Comparison of ENCODE assay signal across 1 cellular context in the genomic region with DNA sequence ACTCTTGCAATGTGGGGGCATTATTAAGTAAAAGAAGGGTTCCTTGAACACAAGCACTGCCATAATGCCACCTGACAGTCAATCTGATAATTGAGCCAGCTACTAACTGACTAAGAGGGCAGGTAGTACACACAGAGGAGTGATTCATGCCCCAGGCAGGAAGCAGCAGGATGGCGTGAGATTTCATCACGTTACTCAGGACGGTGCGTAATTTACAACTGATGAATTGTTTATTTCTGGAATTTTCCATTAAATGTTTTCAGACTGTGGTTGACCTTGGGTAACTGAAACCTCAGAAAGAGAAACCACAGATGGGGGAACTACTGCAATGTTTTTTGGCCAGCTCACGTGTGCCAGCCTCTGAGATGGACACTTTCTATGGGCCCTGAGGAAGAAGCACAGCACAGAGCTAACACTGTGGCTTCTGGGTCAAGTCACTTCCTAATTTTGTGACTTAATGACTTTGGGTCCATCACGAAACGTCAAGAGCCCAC.
TF ChIP-seq lines count a peak whose summit lies in the region.

No MANE protein-coding gene starts in this region.

TF ChIP-seq in K562, 482 proteins besides CTCF, POLR2A, EP300 and RAD21 (continued from another document and continues in another):
- peak; percentile 23; the same call in 1 of the 2 replicates for TF ChIP-seq ZNF24 (IDR thresholded peaks at IDR 0.05)
- TF ChIP-seq ZNF316 (IDR thresholded peaks at IDR 0.05), result no peak
- no peak for TF ChIP-seq ATF1 (CRISPR knock-in tag; IDR thresholded peaks at IDR 0.05)
- TF ChIP-seq ATF1 (tag; IDR thresholded peaks at IDR 0.05), result no peak
- TF ChIP-seq SAP30 (IDR thresholded peaks at IDR 0.05; ENCODE audit: borderline replicate concordance, insufficient read depth, low read depth, low read length, poor library complexity, severe bottlenecking), result no peak
- TF ChIP-seq POU5F1 (IDR thresholded peaks at IDR 0.05; ENCODE audit: borderline replicate concordance, low read depth, low read length, partially characterized antibody), result no peak
- TF ChIP-seq ADNP (tag; IDR thresholded peaks at IDR 0.05), result no peak
- TF ChIP-seq CREM (IDR thresholded peaks at IDR 0.05; ENCODE audit: low read depth), result 0 out of 2 replicates have a peak, but pooled peaks have one; percentile 13
- TF ChIP-seq SIN3B (IDR thresholded peaks at IDR 0.05; ENCODE audit: low read depth), result no peak
- no peak for TF ChIP-seq NCOA4 (IDR thresholded peaks at IDR 0.05; ENCODE audit: partially characterized antibody)
- TF ChIP-seq, protein P1, sequence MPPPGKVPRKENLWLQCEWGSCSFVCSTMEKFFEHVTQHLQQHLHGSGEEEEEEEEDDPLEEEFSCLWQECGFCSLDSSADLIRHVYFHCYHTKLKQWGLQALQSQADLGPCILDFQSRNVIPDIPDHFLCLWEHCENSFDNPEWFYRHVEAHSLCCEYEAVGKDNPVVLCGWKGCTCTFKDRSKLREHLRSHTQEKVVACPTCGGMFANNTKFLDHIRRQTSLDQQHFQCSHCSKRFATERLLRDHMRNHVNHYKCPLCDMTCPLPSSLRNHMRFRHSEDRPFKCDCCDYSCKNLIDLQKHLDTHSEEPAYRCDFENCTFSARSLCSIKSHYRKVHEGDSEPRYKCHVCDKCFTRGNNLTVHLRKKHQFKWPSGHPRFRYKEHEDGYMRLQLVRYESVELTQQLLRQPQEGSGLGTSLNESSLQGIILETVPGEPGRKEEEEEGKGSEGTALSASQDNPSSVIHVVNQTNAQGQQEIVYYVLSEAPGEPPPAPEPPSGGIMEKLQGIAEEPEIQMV (tag; conservative IDR thresholded peaks at IDR 0.05; ENCODE audit: low read depth), result no peak
- no peak for TF ChIP-seq ZNF146 (CRISPR knock-in tag; IDR thresholded peaks at IDR 0.05; ENCODE audit: unreplicated experiment)
- TF ChIP-seq, protein P2, sequence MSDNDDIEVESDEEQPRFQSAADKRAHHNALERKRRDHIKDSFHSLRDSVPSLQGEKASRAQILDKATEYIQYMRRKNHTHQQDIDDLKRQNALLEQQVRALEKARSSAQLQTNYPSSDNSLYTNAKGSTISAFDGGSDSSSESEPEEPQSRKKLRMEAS (CRISPR knock-in tag; IDR thresholded peaks at IDR 0.05), result no peak
- no peak for TF ChIP-seq SPI1 (IDR thresholded peaks at IDR 0.05; ENCODE audit: borderline replicate concordance, low read depth, low read length)
- TF ChIP-seq, protein P3, sequence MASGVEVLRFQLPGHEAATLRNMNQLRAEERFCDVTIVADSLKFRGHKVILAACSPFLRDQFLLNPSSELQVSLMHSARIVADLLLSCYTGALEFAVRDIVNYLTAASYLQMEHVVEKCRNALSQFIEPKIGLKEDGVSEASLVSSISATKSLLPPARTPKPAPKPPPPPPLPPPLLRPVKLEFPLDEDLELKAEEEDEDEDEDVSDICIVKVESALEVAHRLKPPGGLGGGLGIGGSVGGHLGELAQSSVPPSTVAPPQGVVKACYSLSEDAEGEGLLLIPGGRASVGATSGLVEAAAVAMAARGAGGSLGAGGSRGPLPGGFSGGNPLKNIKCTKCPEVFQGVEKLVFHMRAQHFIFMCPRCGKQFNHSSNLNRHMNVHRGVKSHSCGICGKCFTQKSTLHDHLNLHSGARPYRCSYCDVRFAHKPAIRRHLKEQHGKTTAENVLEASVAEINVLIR (CRISPR knock-in tag; IDR thresholded peaks at IDR 0.05), result no peak
- TF ChIP-seq ZNF780A (CRISPR knock-in tag; IDR thresholded peaks at IDR 0.05), result no peak
- no peak for TF ChIP-seq ARID2 (IDR thresholded peaks at IDR 0.05)
- no peak for TF ChIP-seq ZNF507 (tag; conservative IDR thresholded peaks at IDR 0.05)
- peak in 1 of 2 experiments; percentile 39; a peak in 1 of 4 replicates for TF ChIP-seq TRIM24 (IDR thresholded peaks at IDR 0.05)
- TF ChIP-seq ESRRB (CRISPR knock-in tag; IDR thresholded peaks at IDR 0.05; ENCODE audit: borderline replicate concordance), result no peak
- TF ChIP-seq CXXC5 (CRISPR knock-in tag; IDR thresholded peaks at IDR 0.05), result peak; percentile 39; the same call in 1 of the 2 replicates
- no peak for TF ChIP-seq PHF21A (IDR thresholded peaks at IDR 0.05; ENCODE audit: borderline replicate concordance, low read depth)
- peak; percentile 76 for TF ChIP-seq ZNF589 (CRISPR knock-in tag; IDR thresholded peaks at IDR 0.05; ENCODE audit: low read depth)
- no peak for TF ChIP-seq HNRNPK (IDR thresholded peaks at IDR 0.05; ENCODE audit: low read depth, low read length, poor library complexity, severe bottlenecking)
- TF ChIP-seq ARID1B (IDR thresholded peaks at IDR 0.05), result no peak; the same call in 1 of the 2 replicates
- TF ChIP-seq SREBF1 (IDR thresholded peaks at IDR 0.05; ENCODE audit: borderline replicate concordance, low read depth, low read length), result no peak
- TF ChIP-seq, protein P4, sequence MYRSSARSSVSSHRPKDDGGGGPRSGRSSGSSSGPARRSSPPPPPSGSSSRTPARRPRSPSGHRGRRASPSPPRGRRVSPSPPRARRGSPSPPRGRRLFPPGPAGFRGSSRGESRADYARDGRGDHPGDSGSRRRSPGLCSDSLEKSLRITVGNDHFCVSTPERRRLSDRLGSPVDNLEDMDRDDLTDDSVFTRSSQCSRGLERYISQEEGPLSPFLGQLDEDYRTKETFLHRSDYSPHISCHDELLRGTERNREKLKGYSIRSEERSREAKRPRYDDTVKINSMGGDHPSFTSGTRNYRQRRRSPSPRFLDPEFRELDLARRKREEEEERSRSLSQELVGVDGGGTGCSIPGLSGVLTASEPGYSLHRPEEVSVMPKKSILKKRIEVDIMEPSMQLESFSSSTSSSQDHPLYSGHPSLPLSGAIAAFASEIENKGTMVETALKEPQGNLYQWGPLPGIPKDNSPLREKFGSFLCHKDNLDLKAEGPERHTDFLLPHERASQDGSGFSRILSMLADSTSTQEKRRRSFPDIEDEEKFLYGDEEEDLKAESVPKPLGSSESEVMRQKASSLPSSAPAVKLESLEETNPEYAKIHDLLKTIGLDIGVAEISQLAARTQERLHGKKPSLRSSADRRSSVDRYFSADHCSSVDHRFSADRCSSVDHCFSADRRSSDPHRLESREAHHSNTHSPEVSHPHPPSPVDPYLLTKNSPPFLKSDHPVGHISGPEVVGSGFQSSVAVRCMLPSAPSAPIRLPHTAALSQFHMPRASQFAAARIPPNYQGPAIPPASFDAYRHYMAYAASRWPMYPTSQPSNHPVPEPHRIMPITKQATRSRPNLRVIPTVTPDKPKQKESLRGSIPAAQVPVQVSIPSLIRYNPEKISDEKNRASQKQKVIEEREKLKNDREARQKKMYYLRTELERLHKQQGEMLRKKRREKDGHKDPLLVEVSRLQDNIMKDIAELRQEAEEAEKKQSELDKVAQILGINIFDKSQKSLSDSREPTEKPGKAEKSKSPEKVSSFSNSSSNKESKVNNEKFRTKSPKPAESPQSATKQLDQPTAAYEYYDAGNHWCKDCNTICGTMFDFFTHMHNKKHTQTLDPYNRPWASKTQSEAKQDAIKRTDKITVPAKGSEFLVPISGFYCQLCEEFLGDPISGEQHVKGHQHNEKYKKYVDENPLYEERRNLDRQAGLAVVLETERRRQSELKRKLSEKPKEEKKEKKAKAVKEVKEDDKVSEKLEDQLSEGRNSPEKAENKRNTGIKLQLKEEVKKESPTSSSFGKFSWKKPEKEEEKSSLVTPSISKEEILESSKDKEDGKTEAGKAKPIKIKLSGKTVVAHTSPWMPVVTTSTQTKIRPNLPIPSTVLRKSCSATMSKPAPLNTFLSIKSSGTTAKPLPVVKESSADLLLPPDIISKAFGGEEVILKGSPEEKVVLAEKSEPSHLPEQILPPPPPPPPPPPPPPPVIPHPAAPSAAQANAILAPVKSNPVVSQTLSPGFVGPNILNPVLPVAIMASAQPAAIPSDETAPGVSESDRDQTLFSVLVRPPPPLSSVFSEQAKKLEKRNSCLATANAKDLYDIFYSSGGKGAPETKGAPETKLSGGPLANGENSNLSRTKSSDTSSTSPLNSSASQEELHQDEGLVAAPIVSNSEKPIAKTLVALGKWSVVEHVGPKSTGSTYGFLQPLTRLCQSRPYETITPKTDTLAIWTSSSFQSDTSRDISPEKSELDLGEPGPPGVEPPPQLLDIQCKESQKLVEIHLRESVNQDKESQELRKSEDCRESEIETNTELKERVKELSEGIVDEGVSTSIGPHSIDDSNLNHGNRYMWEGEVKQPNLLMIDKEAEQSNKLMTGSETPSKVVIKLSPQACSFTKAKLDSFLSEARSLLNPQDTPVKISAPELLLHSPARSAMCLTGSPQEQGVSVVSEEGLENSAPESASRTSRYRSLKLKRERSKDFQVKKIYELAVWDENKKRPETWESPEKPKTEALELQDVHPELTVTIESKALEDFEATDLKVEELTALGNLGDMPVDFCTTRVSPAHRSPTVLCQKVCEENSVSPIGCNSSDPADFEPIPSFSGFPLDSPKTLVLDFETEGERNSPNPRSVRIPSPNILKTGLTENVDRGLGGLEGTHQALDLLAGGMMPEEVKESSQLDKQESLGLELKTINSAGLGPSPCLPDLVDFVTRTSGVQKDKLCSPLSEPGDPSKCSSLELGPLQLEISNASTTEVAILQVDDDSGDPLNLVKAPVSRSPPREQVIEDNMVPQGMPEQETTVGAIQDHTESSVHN (IDR thresholded peaks at IDR 0.05; ENCODE audit: borderline replicate concordance in 1 of 2, low read depth in 1 of 2), result peak in 1 of 2 experiments; percentile 75; a peak in 2 of 4 replicates
- TF ChIP-seq, protein P5, sequence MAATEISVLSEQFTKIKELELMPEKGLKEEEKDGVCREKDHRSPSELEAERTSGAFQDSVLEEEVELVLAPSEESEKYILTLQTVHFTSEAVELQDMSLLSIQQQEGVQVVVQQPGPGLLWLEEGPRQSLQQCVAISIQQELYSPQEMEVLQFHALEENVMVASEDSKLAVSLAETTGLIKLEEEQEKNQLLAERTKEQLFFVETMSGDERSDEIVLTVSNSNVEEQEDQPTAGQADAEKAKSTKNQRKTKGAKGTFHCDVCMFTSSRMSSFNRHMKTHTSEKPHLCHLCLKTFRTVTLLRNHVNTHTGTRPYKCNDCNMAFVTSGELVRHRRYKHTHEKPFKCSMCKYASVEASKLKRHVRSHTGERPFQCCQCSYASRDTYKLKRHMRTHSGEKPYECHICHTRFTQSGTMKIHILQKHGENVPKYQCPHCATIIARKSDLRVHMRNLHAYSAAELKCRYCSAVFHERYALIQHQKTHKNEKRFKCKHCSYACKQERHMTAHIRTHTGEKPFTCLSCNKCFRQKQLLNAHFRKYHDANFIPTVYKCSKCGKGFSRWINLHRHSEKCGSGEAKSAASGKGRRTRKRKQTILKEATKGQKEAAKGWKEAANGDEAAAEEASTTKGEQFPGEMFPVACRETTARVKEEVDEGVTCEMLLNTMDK (IDR thresholded peaks at IDR 0.05; ENCODE audit: borderline replicate concordance, insufficient read depth, low read depth, low read length, poor library complexity, severe bottlenecking), result no peak
- TF ChIP-seq KLF13 (tag; IDR thresholded peaks at IDR 0.05; ENCODE audit: borderline replicate concordance, low read depth), result no peak
- TF ChIP-seq RBM17 (IDR thresholded peaks at IDR 0.05; ENCODE audit: borderline replicate concordance, low read depth, low read length), result no peak
- no peak for TF ChIP-seq HNRNPL (IDR thresholded peaks at IDR 0.05; ENCODE audit: low read depth, low read length)
- no peak for TF ChIP-seq TSC22D4 (tag; IDR thresholded peaks at IDR 0.05)
- TF ChIP-seq, protein P6, sequence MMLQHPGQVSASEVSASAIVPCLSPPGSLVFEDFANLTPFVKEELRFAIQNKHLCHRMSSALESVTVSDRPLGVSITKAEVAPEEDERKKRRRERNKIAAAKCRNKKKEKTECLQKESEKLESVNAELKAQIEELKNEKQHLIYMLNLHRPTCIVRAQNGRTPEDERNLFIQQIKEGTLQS (IDR thresholded peaks at IDR 0.05), result peak; percentile 87
- TF ChIP-seq, protein P6 (CRISPR knock-in tag; conservative IDR thresholded peaks at IDR 0.05), result no peak
- TF ChIP-seq MAZ (CRISPR knock-in tag; conservative IDR thresholded peaks at IDR 0.05 in 1 of 2, IDR thresholded peaks at IDR 0.05 in 1 of 2), result no peak
- TF ChIP-seq, protein P7, sequence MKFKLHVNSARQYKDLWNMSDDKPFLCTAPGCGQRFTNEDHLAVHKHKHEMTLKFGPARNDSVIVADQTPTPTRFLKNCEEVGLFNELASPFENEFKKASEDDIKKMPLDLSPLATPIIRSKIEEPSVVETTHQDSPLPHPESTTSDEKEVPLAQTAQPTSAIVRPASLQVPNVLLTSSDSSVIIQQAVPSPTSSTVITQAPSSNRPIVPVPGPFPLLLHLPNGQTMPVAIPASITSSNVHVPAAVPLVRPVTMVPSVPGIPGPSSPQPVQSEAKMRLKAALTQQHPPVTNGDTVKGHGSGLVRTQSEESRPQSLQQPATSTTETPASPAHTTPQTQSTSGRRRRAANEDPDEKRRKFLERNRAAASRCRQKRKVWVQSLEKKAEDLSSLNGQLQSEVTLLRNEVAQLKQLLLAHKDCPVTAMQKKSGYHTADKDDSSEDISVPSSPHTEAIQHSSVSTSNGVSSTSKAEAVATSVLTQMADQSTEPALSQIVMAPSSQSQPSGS (CRISPR knock-in tag; IDR thresholded peaks at IDR 0.05), result no peak
- TF ChIP-seq EWSR1 (IDR thresholded peaks at IDR 0.05; ENCODE audit: borderline replicate concordance, low read depth, partially characterized antibody), result no peak
- TF ChIP-seq, protein P8, sequence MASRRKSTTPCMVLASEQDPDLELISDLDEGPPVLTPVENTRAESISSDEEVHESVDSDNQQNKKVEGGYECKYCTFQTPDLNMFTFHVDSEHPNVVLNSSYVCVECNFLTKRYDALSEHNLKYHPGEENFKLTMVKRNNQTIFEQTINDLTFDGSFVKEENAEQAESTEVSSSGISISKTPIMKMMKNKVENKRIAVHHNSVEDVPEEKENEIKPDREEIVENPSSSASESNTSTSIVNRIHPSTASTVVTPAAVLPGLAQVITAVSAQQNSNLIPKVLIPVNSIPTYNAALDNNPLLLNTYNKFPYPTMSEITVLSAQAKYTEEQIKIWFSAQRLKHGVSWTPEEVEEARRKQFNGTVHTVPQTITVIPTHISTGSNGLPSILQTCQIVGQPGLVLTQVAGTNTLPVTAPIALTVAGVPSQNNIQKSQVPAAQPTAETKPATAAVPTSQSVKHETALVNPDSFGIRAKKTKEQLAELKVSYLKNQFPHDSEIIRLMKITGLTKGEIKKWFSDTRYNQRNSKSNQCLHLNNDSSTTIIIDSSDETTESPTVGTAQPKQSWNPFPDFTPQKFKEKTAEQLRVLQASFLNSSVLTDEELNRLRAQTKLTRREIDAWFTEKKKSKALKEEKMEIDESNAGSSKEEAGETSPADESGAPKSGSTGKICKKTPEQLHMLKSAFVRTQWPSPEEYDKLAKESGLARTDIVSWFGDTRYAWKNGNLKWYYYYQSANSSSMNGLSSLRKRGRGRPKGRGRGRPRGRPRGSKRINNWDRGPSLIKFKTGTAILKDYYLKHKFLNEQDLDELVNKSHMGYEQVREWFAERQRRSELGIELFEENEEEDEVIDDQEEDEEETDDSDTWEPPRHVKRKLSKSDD (conservative IDR thresholded peaks at IDR 0.05; ENCODE audit: low read length), result no peak
- peak; percentile 87 for TF ChIP-seq ZNF175 (CRISPR knock-in tag; IDR thresholded peaks at IDR 0.05; ENCODE audit: low read depth)
- TF ChIP-seq MCM7 (IDR thresholded peaks at IDR 0.05), result no peak
- TF ChIP-seq MAFF (IDR thresholded peaks at IDR 0.05; ENCODE audit: low read length), result no peak
- no peak for TF ChIP-seq IFI16 (CRISPR knock-in tag; IDR thresholded peaks at IDR 0.05)
- no peak for TF ChIP-seq PHB2 (IDR thresholded peaks at IDR 0.05; ENCODE audit: low read depth)
